ENCODE assay signal across 12 cellular contexts in the genomic region with DNA sequence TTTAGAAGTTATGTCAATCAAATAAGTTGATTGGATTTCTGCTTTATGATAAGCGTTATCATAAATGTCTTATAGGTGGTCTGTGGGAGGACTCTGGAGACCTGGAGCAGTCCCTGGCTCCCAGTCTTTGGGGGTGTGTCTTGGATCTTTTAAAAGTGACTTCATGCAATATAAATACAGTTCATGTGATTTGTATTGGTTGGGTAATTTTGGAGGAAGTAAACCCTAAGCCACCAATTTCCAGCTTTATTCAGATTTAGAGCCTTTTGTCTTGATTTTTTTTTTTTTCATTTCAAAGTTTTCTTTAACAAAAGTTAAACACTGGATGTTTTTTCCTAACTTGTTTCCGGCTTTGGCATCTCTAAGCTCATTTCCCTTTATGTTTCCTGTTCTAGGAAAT.
A peak's percentile ranks its signal among the peaks of the same experiment; 100 is the strongest.
DNase-seq lines count a peak whose midpoint lies in the region; ATAC-seq and TF ChIP-seq lines count a peak whose summit lies in the region.
"Had no signal": no experiment of that assay in that cellular context is flagged by ENCODE, and none has a peak within 500 bp of the region (broad histone marks: within the 10 kb centered on the region; RNA-seq: fewer than 3 reads in every experiment).

No MANE protein-coding gene starts in this region.

- ATAC-seq in heart left ventricle (peak in 1 of 4 donors; percentile 40), HG02678 (IDR thresholded peaks at IDR 0.05; ENCODE audit: unreplicated experiment) (no peak)
- ATAC-seq: GM12878 had no signal

- H3K4me3 Mint-ChIP-seq in type B pancreatic cell: peak overlapping the region; percentile 25

- H3K9me3 Mint-ChIP-seq in type B pancreatic cell: no peaks in the 10 kb centered on the region

- H3K36me3 ChIP-seq in heart left ventricle: no peaks in the 10 kb centered on the region
- no peaks in the 10 kb centered on the region for H3K36me3 ChIP-seq in breast epithelium
- H3K36me3 ChIP-seq in mesendoderm (ENCODE audit: control insufficient read depth, insufficient read depth, low read length): no peaks in the 10 kb centered on the region
- H3K36me3 ChIP-seq: MG63 had no signal

- peak overlapping the region; percentile 64 for H3K27ac Mint-ChIP-seq in type B pancreatic cell

- H3K79me1 ChIP-seq in mesendoderm (ENCODE audit: low read length): peaks cover 16% of the 10 kb centered on the region

- H2BK15ac ChIP-seq in mesendoderm (replicated peaks; ENCODE audit: low read depth): no peak overlapping the region

- H3K79me2 ChIP-seq in mesendoderm (ENCODE audit: control insufficient read depth, insufficient read depth, low read length): peaks cover 67% of the 10 kb centered on the region

- H3K4me1 Mint-ChIP-seq in type B pancreatic cell (ENCODE audit: unreplicated experiment): peaks cover 81% of the 10 kb centered on the region

- H4K8ac ChIP-seq in mesendoderm (ENCODE audit: low read depth, low read length): peak overlapping the region; percentile 13

- peaks cover under 1% of the 10 kb centered on the region for H3K36me3 Mint-ChIP-seq in type B pancreatic cell

- TF ChIP-seq CTCF in heart left ventricle (IDR thresholded peaks at IDR 0.05) (no peak), breast epithelium (IDR thresholded peaks at IDR 0.05) (no peak), type B pancreatic cell (conservative IDR thresholded peaks at IDR 0.05) (no peak)

- H3K4me2 ChIP-seq in mesendoderm (ENCODE audit: low read length): no peak overlapping the region

- H3K4me3 ChIP-seq in heart left ventricle: peak overlapping the region in 2 of 12 donors; percentile 19 to 21
- H3K4me3 ChIP-seq in breast epithelium: no peak overlapping the region
- no peak overlapping the region for H3K4me3 ChIP-seq in mesendoderm (ENCODE audit: low read length)
- H3K4me3 ChIP-seq: GM12878, MG63 had no signal

- 47 to 56% (median 51%) methylated on average over 2 of the region's 2 CpGs for whole genome bisulfite sequencing in heart left ventricle, 4 donors
- no CpG with 5 or more reads among the region's 2 CpGs for WGBS in mesendoderm (ENCODE audit: extremely low coverage, insufficient coverage, low lambda C conversion rate)

- H3K27me3 Mint-ChIP-seq in type B pancreatic cell: no peaks in the 10 kb centered on the region

- H2BK120ac ChIP-seq in mesendoderm (ENCODE audit: low read depth, low read length): no peak overlapping the region

- H3K9ac ChIP-seq in mesendoderm (ENCODE audit: low read length): no peak overlapping the region

- no peak overlapping the region for H2BK5ac ChIP-seq in mesendoderm (ENCODE audit: low read length)

- no peak for DNase-seq in heart left ventricle
- DNase-seq in cardiac septum (ENCODE audit: low spot score): no peak
- DNase-seq in breast epithelium (ENCODE audit: low spot score in 2 of 2): no peak
- no peak for DNase-seq in mesendoderm
- DNase-seq in type B pancreatic cell (ENCODE audit: extremely low spot score, unreplicated experiment): no peak
- no peak for DNase-seq in NCI-H69 (lab: John Stamatoyannopoulos, UW)
- no peak for DNase-seq in GM19240 (ENCODE audit: insufficient read length, low spot score)
- DNase-seq: hippocampal formation, occipital lobe had no signal

- no peak overlapping the region for H3K23ac ChIP-seq in mesendoderm (ENCODE audit: low read length)

- H3K27ac ChIP-seq in heart left ventricle (peak overlapping the region in 11 of 12 donors; percentile 9 to 79 (median 57)), breast epithelium (peak overlapping the region; percentile 65 to 66), mesendoderm (ENCODE audit: low read depth, low read length) (peak overlapping the region; percentile 80)

- intact Hi-C loops in heart left ventricle (cut with DNase I): loop anchor here in 4 of 10 donors (5.0 to 10.0 kb wide), 3 partner anchors 41 to 69 kb away; a partner anchor contains a TSS
- intact Hi-C loops in cardiac septum (cut with DNase I): loop anchor here (5.0 kb wide), 1 partner anchor 69 kb away; a partner anchor contains a TSS
- intact Hi-C loops in breast epithelium (cut with DNase I; ENCODE audit: low total_unique reads): no loop called here

- H3K4ac ChIP-seq in mesendoderm (ENCODE audit: low read depth, low read length): no peak overlapping the region

- H2AK5ac ChIP-seq in mesendoderm (ENCODE audit: low read length): no peak overlapping the region

- no peak overlapping the region for H4K5ac ChIP-seq in mesendoderm (ENCODE audit: low read length)

- TF ChIP-seq POLR2A in heart left ventricle (IDR thresholded peaks at IDR 0.05) (no peak), breast epithelium (IDR thresholded peaks at IDR 0.05) (no peak)

- no peaks in the 10 kb centered on the region for H3K9me3 ChIP-seq in heart left ventricle
- no peaks in the 10 kb centered on the region for H3K9me3 ChIP-seq in breast epithelium
- H3K9me3 ChIP-seq: MG63 had no signal

- no peak overlapping the region for H3K18ac ChIP-seq in mesendoderm (ENCODE audit: low read length)

- no peaks in the 10 kb centered on the region for H3K27me3 ChIP-seq in heart left ventricle
- no peaks in the 10 kb centered on the region for H3K27me3 ChIP-seq in breast epithelium
- H3K27me3 ChIP-seq in mesendoderm (ENCODE audit: insufficient read depth, low read length, poor library complexity): no peaks in the 10 kb centered on the region
- H3K27me3 ChIP-seq: MG63 had no signal

- H3K56ac ChIP-seq in mesendoderm (ENCODE audit: low read length): no peak overlapping the region

- H3K4me1 ChIP-seq in heart left ventricle: peaks cover 8 to 100% (median 85%) of the 10 kb centered on the region in 12 donors
- peaks cover 7 to 19% of the 10 kb centered on the region in 2 donors for H3K4me1 ChIP-seq in breast epithelium
- H3K4me1 ChIP-seq in mesendoderm (ENCODE audit: control insufficient read depth, low read depth, low read length): peaks cover 28% of the 10 kb centered on the region
